ENCODE assay signal across 8 cellular contexts in the genomic region with DNA sequence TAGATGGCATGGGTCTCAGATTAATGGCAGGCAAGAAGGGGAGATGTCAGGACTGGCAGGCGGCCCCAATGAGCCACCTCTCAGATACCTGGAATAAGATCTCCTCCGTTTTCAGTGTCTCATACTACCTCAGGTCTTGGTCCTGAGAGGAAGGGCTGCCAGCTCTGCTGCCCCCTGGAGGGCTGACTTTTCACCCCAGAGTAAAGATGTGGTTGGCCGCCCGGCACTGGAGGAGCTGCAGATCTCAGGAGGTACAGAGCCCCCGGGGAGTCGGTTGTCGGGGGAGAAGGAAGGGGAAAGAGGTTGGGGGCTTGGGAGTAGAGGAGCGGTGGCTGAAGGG. TPM values are rescaled to one million over a fixed set of nuclear protein-coding genes. Genes with fewer than 3 reads are reported as not detected.
A peak's percentile ranks its signal among the peaks of the same experiment; 100 is the strongest.
DNase-seq lines count a peak whose midpoint lies in the region; ATAC-seq and TF ChIP-seq lines count a peak whose summit lies in the region.

No MANE protein-coding gene starts in this region.

- no peaks in the 10 kb centered on the region for H3K9me3 ChIP-seq in Loucy (ENCODE audit: insufficient read depth, low read depth, low read length)

- H3K27me3 Mint-ChIP-seq in activated CD8-positive, alpha-beta T cell treated with anti-CD3 and anti-CD28 coated beads, Interleukin-2, amount 10 ng/mL, durations not matched to agents 7 days and 5 days (ENCODE audit: low read depth), result peaks cover 66% of the 10 kb centered on the region
- H3K27me3 Mint-ChIP-seq in osteocyte (ENCODE audit: unreplicated experiment), result no peaks in the 10 kb centered on the region

- peak; percentile 47 for DNase-seq in G401 (ENCODE audit: low spot score)
- DNase-seq in activated CD8-positive, alpha-beta T cell treated with anti-CD3 and anti-CD28 coated beads, Interleukin-2, amount 10 ng/mL, durations not matched to agents 7 days and 5 days, result peak; percentile 65
- DNase-seq in fibroblast of the aortic adventitia (ENCODE audit: low read depth), result peak; percentile 56
- no peak for DNase-seq in osteocyte (ENCODE audit: extremely low spot score, unreplicated experiment)
- DNase-seq in dedifferentiated amniotic fluid mesenchymal stem cell (ENCODE audit: extremely low spot score), result no peak

- no peaks in the 10 kb centered on the region for H3K9me3 Mint-ChIP-seq in activated CD8-positive, alpha-beta T cell treated with anti-CD3 and anti-CD28 coated beads, Interleukin-2, amount 10 ng/mL, durations not matched to agents 7 days and 5 days (ENCODE audit: insufficient read depth)
- H3K9me3 Mint-ChIP-seq in osteocyte (ENCODE audit: unreplicated experiment), result no peaks in the 10 kb centered on the region

- H3K36me3 Mint-ChIP-seq in activated CD8-positive, alpha-beta T cell treated with anti-CD3 and anti-CD28 coated beads, Interleukin-2, amount 10 ng/mL, durations not matched to agents 7 days and 5 days (ENCODE audit: low read depth), result no peaks in the 10 kb centered on the region
- no peaks in the 10 kb centered on the region for H3K36me3 Mint-ChIP-seq in osteocyte (ENCODE audit: unreplicated experiment)

- TF ChIP-seq CTCF in Loucy (conservative IDR thresholded peaks at IDR 0.05; ENCODE audit: low read length) (peak; percentile 84), fibroblast of the aortic adventitia (IDR thresholded peaks at IDR 0.05; ENCODE audit: insufficient read depth, low read length) (peak; percentile 61), osteocyte (IDR thresholded peaks at IDR 0.05) (peak; percentile 62)

- no peak overlapping the region for H3K27ac Mint-ChIP-seq in activated CD8-positive, alpha-beta T cell treated with anti-CD3 and anti-CD28 coated beads, Interleukin-2, amount 10 ng/mL, durations not matched to agents 7 days and 5 days
- H3K27ac Mint-ChIP-seq in osteocyte (ENCODE audit: unreplicated experiment), result peak overlapping the region; percentile 71

- no peaks in the 10 kb centered on the region for H3K79me2 ChIP-seq in Loucy (ENCODE audit: insufficient read depth, low read length)

- H3K4me3 ChIP-seq in Loucy (ENCODE audit: low read length, poor library complexity, severe bottlenecking), result peak overlapping the region; percentile 73
- H3K4me3 ChIP-seq in fibroblast of the aortic adventitia (ENCODE audit: low read depth, low read length), result peak overlapping the region; percentile 82

- ATAC-seq in activated CD8-positive, alpha-beta T cell treated with anti-CD3 and anti-CD28 coated beads, Interleukin-2, amount 10 ng/mL, durations not matched to agents 7 days and 5 days, result peak; percentile 77
- ATAC-seq in HG03521 (IDR thresholded peaks at IDR 0.05; ENCODE audit: unreplicated experiment) (no peak), GM18870 (IDR thresholded peaks at IDR 0.05; ENCODE audit: unreplicated experiment) (no peak)

- POLR2A ChIA-PET in activated CD8-positive, alpha-beta T cell treated with anti-CD3 and anti-CD28 coated beads, Interleukin-2, amount 10 ng/mL, durations not matched to agents 7 days and 5 days (lab: Charles Lee), result no interaction called here

- H3K4me3 Mint-ChIP-seq in activated CD8-positive, alpha-beta T cell treated with anti-CD3 and anti-CD28 coated beads, Interleukin-2, amount 10 ng/mL, durations not matched to agents 7 days and 5 days, result no peak overlapping the region
- peak overlapping the region; percentile 86 for H3K4me3 Mint-ChIP-seq in osteocyte (ENCODE audit: unreplicated experiment)

- in situ Hi-C loops in G401 (cut with HindIII; ENCODE audit: low sequenced_read_pairs), result no loop called here

- H3K4me2 ChIP-seq in Loucy (ENCODE audit: low read depth, low read length, poor library complexity, severe bottlenecking), result peak overlapping the region; percentile 85

- no peaks in the 10 kb centered on the region for H3K36me3 ChIP-seq in Loucy (ENCODE audit: insufficient read depth, low read length)

- no peaks in the 10 kb centered on the region for H3K27me3 ChIP-seq in Loucy (ENCODE audit: insufficient read depth, low read length, poor library complexity, severe bottlenecking)

- peak overlapping the region; percentile 84 for H2AFZ ChIP-seq in Loucy (ENCODE audit: low read length)

- H4K20me1 ChIP-seq in Loucy (ENCODE audit: insufficient read depth, low read length, poor library complexity, severe bottlenecking), result no peaks in the 10 kb centered on the region

- CTCF ChIA-PET in activated CD8-positive, alpha-beta T cell treated with anti-CD3 and anti-CD28 coated beads, Interleukin-2, amount 10 ng/mL, durations not matched to agents 7 days and 5 days (lab: Charles Lee), result interaction anchor here (0.6 to 1.3 kb wide), 10 partner anchors 9 to 285 kb away, joined by 3 to 6 read pairs (median 4); no protein-coding TSS in a partner anchor

- no peaks in the 10 kb centered on the region for H3F3A ChIP-seq in Loucy (ENCODE audit: low read depth)

- H3K9me2 ChIP-seq in Loucy (replicated peaks; ENCODE audit: low read depth, low read length), result no peaks in the 10 kb centered on the region

- peak overlapping the region; percentile 75 for H3K9ac ChIP-seq in Loucy (ENCODE audit: low read depth, low read length, poor library complexity, severe bottlenecking)

- peaks cover 14% of the 10 kb centered on the region for H3K4me1 Mint-ChIP-seq in activated CD8-positive, alpha-beta T cell treated with anti-CD3 and anti-CD28 coated beads, Interleukin-2, amount 10 ng/mL, durations not matched to agents 7 days and 5 days (ENCODE audit: low read depth)
- H3K4me1 Mint-ChIP-seq in osteocyte (ENCODE audit: unreplicated experiment), result peaks cover 58% of the 10 kb centered on the region

- H3K4me1 ChIP-seq in Loucy (ENCODE audit: insufficient read depth, low read length, poor library complexity, severe bottlenecking), result peaks cover 35% of the 10 kb centered on the region

RNA-seq across cellular contexts. Expression of a gene that starts 0.6 kb away (rescaled TPM):
- total RNA-seq in G401 (2014; rRNA removed; shearing (Covaris generic)), result 0.17 TPM in 1 of 2 replicates, not detected in the other
- not detected for total RNA-seq in activated CD8-positive, alpha-beta T cell treated with anti-CD3 and anti-CD28 coated beads, Interleukin-2, amount 10 ng/mL, durations not matched to agents 7 days and 5 days
- 6.0 and 10.7 TPM in 2 replicates for total RNA-seq in fibroblast of the aortic adventitia (ENCODE audit: low replicate concordance)
- total RNA-seq in osteocyte, result 29.2 and 29.9 TPM in 2 replicates

Comparison
In these comparisons a context has a peak if more than half of its experiments do, and no peak if none do; other contexts are left out.
1. DNase-seq: peak in G401 (single experiment), activated CD8-positive, alpha-beta T cell treated with anti-CD3 and anti-CD28 coated beads, Interleukin-2, amount 10 ng/mL, durations not matched to agents 7 days and 5 days (single experiment) and fibroblast of the aortic adventitia (single experiment); none in osteocyte (single experiment) and dedifferentiated amniotic fluid mesenchymal stem cell (single experiment).
2. Peak in every context shown above with its lines, with median percentiles within 50 percentile points of each other: CTCF ChIP-seq.